1 cellular context compared by ENCODE assay signal in genomic region chr6:149648148-149649145, GRCh38.
TF ChIP-seq lines count a peak whose summit lies in the region.

Gene KATNA1 (minus strand): TSS chr6:149648714. CDS start chr6:149638547, 10,167 bp downstream.

TF ChIP-seq in HepG2, 621 proteins besides CTCF, POLR2A, EP300 and RAD21 (continued from another document and continues in another):
- TF ChIP-seq ZNF281 (CRISPR knock-in tag; IDR thresholded peaks at IDR 0.05; ENCODE audit: borderline replicate concordance) (peak; percentile 64; the same call in 1 of the 2 replicates), NR2F6 (IDR thresholded peaks at IDR 0.05) (peak; percentile 25), NR2F6 (CRISPR knock-in tag; IDR thresholded peaks at IDR 0.05) (peak; percentile 89), ZNF891 (CRISPR knock-in tag; IDR thresholded peaks at IDR 0.05) (peak; percentile 99), BHLHE40 (IDR thresholded peaks at IDR 0.05; ENCODE audit: low read length) (peak; percentile 65), TCF12 (IDR thresholded peaks at IDR 0.05) (no peak), TCF12 (CRISPR knock-in tag; IDR thresholded peaks at IDR 0.05) (no peak; the same call in 1 of the 2 replicates), ZNF512B (CRISPR knock-in tag; IDR thresholded peaks at IDR 0.05; ENCODE audit: borderline replicate concordance) (no peak), XBP1 (CRISPR knock-in tag; IDR thresholded peaks at IDR 0.05) (no peak), ZNF747 (CRISPR knock-in tag; IDR thresholded peaks at IDR 0.05; ENCODE audit: borderline replicate concordance) (peak; percentile 100), ZNF614 (CRISPR knock-in tag; IDR thresholded peaks at IDR 0.05; ENCODE audit: borderline replicate concordance) (peak; percentile 99; the same call in 1 of the 2 replicates), HIC2 (CRISPR knock-in tag; IDR thresholded peaks at IDR 0.05; ENCODE audit: low read depth) (peak; percentile 84; the same call in 1 of the 2 replicates), PHF20 (CRISPR knock-in tag; IDR thresholded peaks at IDR 0.05) (peak; percentile 90), POLR2AphosphoS5 (IDR thresholded peaks at IDR 0.05; ENCODE audit: low read depth, low read length) (peak; percentile 92), IRF1 (CRISPR knock-in tag; IDR thresholded peaks at IDR 0.05; ENCODE audit: low read depth) (peak; percentile 97), ZNF558 (CRISPR knock-in tag; IDR thresholded peaks at IDR 0.05; ENCODE audit: borderline replicate concordance) (peak; percentile 98; the same call in 1 of the 2 replicates), SSRP1 (CRISPR knock-in tag; IDR thresholded peaks at IDR 0.05) (no peak; the same call in none of the 2 replicates), CERS6 (CRISPR knock-in tag; IDR thresholded peaks at IDR 0.05) (peak; percentile 98), THAP7 (CRISPR knock-in tag; IDR thresholded peaks at IDR 0.05) (peak; percentile 96; the same call in 1 of the 2 replicates), AHR (CRISPR knock-in tag; IDR thresholded peaks at IDR 0.05) (peak; percentile 99), SOX13 (IDR thresholded peaks at IDR 0.05) (0 out of 2 replicates have a peak, but pooled peaks have one; percentile 13), SOX13 (CRISPR knock-in tag; conservative IDR thresholded peaks at IDR 0.05 in 1 of 2, IDR thresholded peaks at IDR 0.05 in 1 of 2) (peak; percentile 75 to 79; a peak in 2 of 4 replicates), ZNF124 (CRISPR knock-in tag; IDR thresholded peaks at IDR 0.05) (peak; percentile 92), ZNF382 (CRISPR knock-in tag; IDR thresholded peaks at IDR 0.05; ENCODE audit: borderline replicate concordance) (no peak), ZNF18 (CRISPR knock-in tag; IDR thresholded peaks at IDR 0.05; ENCODE audit: insufficient replicate concordance) (peak; percentile 97), DPF2 (CRISPR knock-in tag; IDR thresholded peaks at IDR 0.05; ENCODE audit: borderline replicate concordance, low read depth) (no peak), ZNF780A (CRISPR knock-in tag; IDR thresholded peaks at IDR 0.05) (peak; percentile 97), MAFK (conservative IDR thresholded peaks at IDR 0.05 in 1 of 2, IDR thresholded peaks at IDR 0.05 in 1 of 2; ENCODE audit: low read length in 2 of 2) (no peak), SUZ12 (IDR thresholded peaks at IDR 0.05; ENCODE audit: low read depth, low read length) (no peak), ZNF142 (CRISPR knock-in tag; IDR thresholded peaks at IDR 0.05) (peak; percentile 96), ZNF296 (CRISPR knock-in tag; conservative IDR thresholded peaks at IDR 0.05) (no peak), YEATS2 (CRISPR knock-in tag; IDR thresholded peaks at IDR 0.05; ENCODE audit: borderline replicate concordance) (peak; percentile 93), ZNF619 (CRISPR knock-in tag; IDR thresholded peaks at IDR 0.05) (peak; percentile 99), FOXC1 (CRISPR knock-in tag; IDR thresholded peaks at IDR 0.05; ENCODE audit: borderline replicate concordance) (peak; percentile 100), SMAD9 (CRISPR knock-in tag; IDR thresholded peaks at IDR 0.05) (peak; percentile 96; the same call in 1 of the 2 replicates), BRF2 (CRISPR knock-in tag; IDR thresholded peaks at IDR 0.05) (peak; percentile 99)
